ENCODE assay signal across 8 cellular contexts in genomic region chr5:151068571-151069197, GRCh38. TPM values are rescaled to one million over a fixed set of nuclear protein-coding genes. Genes with fewer than 3 reads are reported as not detected.
A peak's percentile ranks its signal among the peaks of the same experiment; 100 is the strongest.
DNase-seq lines count a peak whose midpoint lies in the region; ATAC-seq and TF ChIP-seq lines count a peak whose summit lies in the region.

No MANE protein-coding gene starts in this region.

- peak overlapping the region; percentile 97 for H3K27ac Mint-ChIP-seq in activated T-cell treated with anti-CD3 and anti-CD28 coated beads, Interleukin-2, amount 50 U/mL, for 72 hours
- H3K27ac Mint-ChIP-seq in type B pancreatic cell, result no peak overlapping the region

- intact Hi-C loops in Right ventricle myocardium inferior (cut with DNase I), result no loop called here
- intact Hi-C loops in cardiac septum (cut with DNase I), result no loop called here

- H3K36me3 Mint-ChIP-seq in activated T-cell treated with anti-CD3 and anti-CD28 coated beads, Interleukin-2, amount 50 U/mL, for 72 hours (ENCODE audit: insufficient read depth in 2 of 2), result peaks cover 12 to 27% of the 10 kb centered on the region in 2 donors
- peaks cover 10% of the 10 kb centered on the region for H3K36me3 Mint-ChIP-seq in type B pancreatic cell

- no peak overlapping the region for H2AK5ac ChIP-seq in neuronal stem cell (ENCODE audit: low read depth, low read length)

- H3K36me3 ChIP-seq in neuronal stem cell (replicated peaks in 1 of 2; ENCODE audit: control insufficient read depth in 2 of 2, insufficient read depth in 2 of 2, low read length in 2 of 2), result no peaks in the 10 kb centered on the region

- ATAC-seq in Right ventricle myocardium inferior, result peak; percentile 29
- ATAC-seq in HG03045 (IDR thresholded peaks at IDR 0.05; ENCODE audit: unreplicated experiment), result peak; percentile 61
- ATAC-seq in activated T-cell treated with anti-CD3 and anti-CD28 coated beads, Interleukin-2, amount 50 U/mL, for 72 hours (replicated peaks in 1 of 2), result peak; percentile 69 to 85

- no peak overlapping the region for H3K4ac ChIP-seq in neuronal stem cell (ENCODE audit: low read length)

- H4K8ac ChIP-seq in neuronal stem cell (ENCODE audit: low read depth, low read length), result no peak overlapping the region

- no peaks in the 10 kb centered on the region for H3K27me3 Mint-ChIP-seq in activated T-cell treated with anti-CD3 and anti-CD28 coated beads, Interleukin-2, amount 50 U/mL, for 72 hours (ENCODE audit: low read depth)
- H3K27me3 Mint-ChIP-seq in type B pancreatic cell, result no peaks in the 10 kb centered on the region

- H3K18ac ChIP-seq in neuronal stem cell (ENCODE audit: low read length), result peak overlapping the region; percentile 4

- no peaks in the 10 kb centered on the region for H3K9me3 Mint-ChIP-seq in activated T-cell treated with anti-CD3 and anti-CD28 coated beads, Interleukin-2, amount 50 U/mL, for 72 hours
- H3K9me3 Mint-ChIP-seq in type B pancreatic cell, result no peaks in the 10 kb centered on the region

- no peak overlapping the region for H2BK15ac ChIP-seq in neuronal stem cell (ENCODE audit: low read length)

- DNase-seq in Right ventricle myocardium inferior (ENCODE audit: missing footprints) (no peak), cardiac septum (ENCODE audit: low spot score) (no peak), neuronal stem cell (ENCODE audit: low spot score) (no peak), ACHN (no peak), AML-193 (lab: John Stamatoyannopoulos, UW) (no peak), type B pancreatic cell (ENCODE audit: extremely low spot score, unreplicated experiment) (no peak)
- DNase-seq in activated T-cell treated with anti-CD3 and anti-CD28 coated beads, Interleukin-2, amount 50 U/mL, for 72 hours, result peak; percentile 69 to 77

- WGBS in neuronal stem cell (ENCODE audit: extremely low coverage in 2 of 2, insufficient read length in 2 of 2, insufficient replicate concordance in 1 of 2), 2 donors, result no CpG with 5 or more reads among the region's 9 CpGs

- no peak overlapping the region for H3K4me3 ChIP-seq in neuronal stem cell (ENCODE audit: low read length in 2 of 2)

- no peaks in the 10 kb centered on the region for H3K27me3 ChIP-seq in neuronal stem cell (ENCODE audit: control insufficient read depth in 3 of 3, insufficient read depth in 3 of 3, low read depth in 1 of 3, low read length in 3 of 3)

- H2BK12ac ChIP-seq in neuronal stem cell (ENCODE audit: low read length), result no peak overlapping the region

- peaks cover 3% of the 10 kb centered on the region for H3K79me1 ChIP-seq in neuronal stem cell (ENCODE audit: low read depth, low read length)

- H3K9ac ChIP-seq in neuronal stem cell (ENCODE audit: low read depth, low read length, poor library complexity), result no peak overlapping the region

- no peak overlapping the region for H2BK5ac ChIP-seq in neuronal stem cell (ENCODE audit: low read length)

- H3K4me3 Mint-ChIP-seq in activated T-cell treated with anti-CD3 and anti-CD28 coated beads, Interleukin-2, amount 50 U/mL, for 72 hours, result peak overlapping the region; percentile 79 to 82
- H3K4me3 Mint-ChIP-seq in type B pancreatic cell, result no peak overlapping the region

- no peak overlapping the region for H3K23ac ChIP-seq in neuronal stem cell (ENCODE audit: low read depth, low read length, poor library complexity)

- no peak overlapping the region for H3K14ac ChIP-seq in neuronal stem cell (ENCODE audit: low read length)

- in situ Hi-C loops in ACHN (cut with HindIII; ENCODE audit: low pct_ligation_motif_present, low pct_unique_long_range_greater_than_20kb, low sequenced_read_pairs), result no loop called here

- peaks cover 98% of the 10 kb centered on the region for H3K4me1 Mint-ChIP-seq in activated T-cell treated with anti-CD3 and anti-CD28 coated beads, Interleukin-2, amount 50 U/mL, for 72 hours (ENCODE audit: low read depth)
- H3K4me1 Mint-ChIP-seq in type B pancreatic cell (ENCODE audit: unreplicated experiment), result peaks cover 24% of the 10 kb centered on the region

- H3K27ac ChIP-seq in neuronal stem cell (replicated peaks; ENCODE audit: low read length), result no peak overlapping the region

- no peak overlapping the region for H4K91ac ChIP-seq in neuronal stem cell (ENCODE audit: low read depth, low read length, poor library complexity)

- no peak overlapping the region for H3K4me2 ChIP-seq in neuronal stem cell (ENCODE audit: insufficient read depth, low read length, poor library complexity, severe bottlenecking)

- no peaks in the 10 kb centered on the region for H3K9me3 ChIP-seq in neuronal stem cell (replicated peaks in 1 of 2; ENCODE audit: control insufficient read depth in 2 of 2, insufficient read depth in 1 of 2, low read depth in 1 of 2, low read length in 2 of 2)

- no peak overlapping the region for H2BK120ac ChIP-seq in neuronal stem cell (ENCODE audit: low read depth, low read length)

- H2AFZ ChIP-seq in neuronal stem cell (ENCODE audit: low read length), result no peak overlapping the region

- H3K4me1 ChIP-seq in neuronal stem cell (ENCODE audit: control insufficient read depth in 2 of 2, insufficient read depth in 1 of 2, low read depth in 1 of 2, low read length in 2 of 2), result no peaks in the 10 kb centered on the region

- TF ChIP-seq CTCF in type B pancreatic cell (conservative IDR thresholded peaks at IDR 0.05), result no peak

RNA-seq across cellular contexts. Expression of gene TNIP1, which starts 12.2 kb away (rescaled TPM):
- total RNA-seq in Right ventricle myocardium inferior, result 114 TPM
- total RNA-seq in cardiac septum, result 110 TPM
- 100 to 1,000 TPM; 358 to 420 TPM for total RNA-seq in activated T-cell treated with anti-CD3 and anti-CD28 coated beads, Interleukin-2, amount 50 U/mL, for 72 hours
- polyA plus RNA-seq in neuronal stem cell (2013, experiment 1 of 2), result 23.9 TPM
- 23.0 TPM for polyA plus RNA-seq in neuronal stem cell (2013, experiment 2 of 2)
- total RNA-seq in type B pancreatic cell (ENCODE audit: low replicate concordance), result 63.6 and 89.2 TPM in 2 replicates

RNA-seq across cellular contexts. Expression of gene GPX3, which starts 48.3 kb away (rescaled TPM):
- total RNA-seq in Right ventricle myocardium inferior (627 TPM), cardiac septum (461 TPM), type B pancreatic cell (ENCODE audit: low replicate concordance) (18.4 and 19.7 TPM in 2 replicates)
- not detected for total RNA-seq in activated T-cell treated with anti-CD3 and anti-CD28 coated beads, Interleukin-2, amount 50 U/mL, for 72 hours
- polyA plus RNA-seq in neuronal stem cell (2013, experiment 1 of 2), result 17.7 TPM
- polyA plus RNA-seq in neuronal stem cell (2013, experiment 2 of 2), result 16.6 TPM

Comparison
In these comparisons a context has a peak if more than half of its experiments do, and no peak if none do; other contexts are left out.
1. DNase-seq: peak in activated T-cell treated with anti-CD3 and anti-CD28 coated beads, Interleukin-2, amount 50 U/mL, for 72 hours (2 of 2); none in Right ventricle myocardium inferior (single experiment), cardiac septum (single experiment), neuronal stem cell (single experiment), ACHN (single experiment), AML-193 (0 of 2) and type B pancreatic cell (single experiment).
2. RNA of gene GPX3, which starts 48.3 kb away (total RNA-seq): 627 TPM in Right ventricle myocardium inferior (single experiment) and 461 TPM in cardiac septum (single experiment); 18.4 to 19.7 TPM in type B pancreatic cell and not detected in activated T-cell treated with anti-CD3 and anti-CD28 coated beads, Interleukin-2, amount 50 U/mL, for 72 hours; every median in the first group is over 10 times any median in the second.
3. Peak in every context shown above with its lines, with median percentiles within 50 percentile points of each other: ATAC-seq.